1 cellular context compared by ENCODE assay signal in the genomic region with DNA sequence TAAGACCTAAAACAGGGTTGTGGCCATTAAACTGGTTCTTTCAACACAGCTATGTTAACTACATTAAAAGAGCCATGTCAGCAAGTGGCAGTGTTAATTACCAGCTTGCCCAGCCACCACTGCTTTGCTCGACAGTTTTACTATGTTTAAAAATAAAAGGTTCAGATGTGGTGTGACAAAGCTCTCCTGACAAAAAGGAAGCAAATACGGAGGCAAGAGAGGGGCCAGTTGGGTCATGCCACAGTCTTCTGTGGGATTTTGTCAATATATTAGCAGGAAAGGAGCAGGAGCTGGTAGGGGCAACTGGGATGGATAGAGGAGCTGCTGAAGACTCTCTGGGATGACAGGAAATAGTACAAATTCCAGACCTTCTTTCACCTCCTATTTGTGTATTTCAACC.
TF ChIP-seq lines count a peak whose summit lies in the region.

No MANE protein-coding gene starts in this region.

TF ChIP-seq in GM12878, 131 proteins besides CTCF, POLR2A, EP300 and RAD21 (continued from another document):
- TF ChIP-seq, protein P1, sequence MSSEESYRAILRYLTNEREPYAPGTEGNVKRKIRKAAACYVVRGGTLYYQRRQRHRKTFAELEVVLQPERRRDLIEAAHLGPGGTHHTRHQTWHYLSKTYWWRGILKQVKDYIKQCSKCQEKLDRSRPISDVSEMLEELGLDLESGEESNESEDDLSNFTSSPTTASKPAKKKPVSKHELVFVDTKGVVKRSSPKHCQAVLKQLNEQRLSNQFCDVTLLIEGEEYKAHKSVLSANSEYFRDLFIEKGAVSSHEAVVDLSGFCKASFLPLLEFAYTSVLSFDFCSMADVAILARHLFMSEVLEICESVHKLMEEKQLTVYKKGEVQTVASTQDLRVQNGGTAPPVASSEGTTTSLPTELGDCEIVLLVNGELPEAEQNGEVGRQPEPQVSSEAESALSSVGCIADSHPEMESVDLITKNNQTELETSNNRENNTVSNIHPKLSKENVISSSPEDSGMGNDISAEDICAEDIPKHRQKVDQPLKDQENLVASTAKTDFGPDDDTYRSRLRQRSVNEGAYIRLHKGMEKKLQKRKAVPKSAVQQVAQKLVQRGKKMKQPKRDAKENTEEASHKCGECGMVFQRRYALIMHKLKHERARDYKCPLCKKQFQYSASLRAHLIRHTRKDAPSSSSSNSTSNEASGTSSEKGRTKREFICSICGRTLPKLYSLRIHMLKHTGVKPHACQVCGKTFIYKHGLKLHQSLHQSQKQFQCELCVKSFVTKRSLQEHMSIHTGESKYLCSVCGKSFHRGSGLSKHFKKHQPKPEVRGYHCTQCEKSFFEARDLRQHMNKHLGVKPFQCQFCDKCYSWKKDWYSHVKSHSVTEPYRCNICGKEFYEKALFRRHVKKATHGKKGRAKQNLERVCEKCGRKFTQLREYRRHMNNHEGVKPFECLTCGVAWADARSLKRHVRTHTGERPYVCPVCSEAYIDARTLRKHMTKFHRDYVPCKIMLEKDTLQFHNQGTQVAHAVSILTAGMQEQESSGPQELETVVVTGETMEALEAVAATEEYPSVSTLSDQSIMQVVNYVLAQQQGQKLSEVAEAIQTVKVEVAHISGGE (CRISPR knock-in tag; IDR thresholded peaks at IDR 0.05): no peak
- TF ChIP-seq GATAD2B (conservative IDR thresholded peaks at IDR 0.05; ENCODE audit: low read depth): no peak
- TF ChIP-seq RBBP5 (conservative IDR thresholded peaks at IDR 0.05): no peak
- TF ChIP-seq, protein P2, sequence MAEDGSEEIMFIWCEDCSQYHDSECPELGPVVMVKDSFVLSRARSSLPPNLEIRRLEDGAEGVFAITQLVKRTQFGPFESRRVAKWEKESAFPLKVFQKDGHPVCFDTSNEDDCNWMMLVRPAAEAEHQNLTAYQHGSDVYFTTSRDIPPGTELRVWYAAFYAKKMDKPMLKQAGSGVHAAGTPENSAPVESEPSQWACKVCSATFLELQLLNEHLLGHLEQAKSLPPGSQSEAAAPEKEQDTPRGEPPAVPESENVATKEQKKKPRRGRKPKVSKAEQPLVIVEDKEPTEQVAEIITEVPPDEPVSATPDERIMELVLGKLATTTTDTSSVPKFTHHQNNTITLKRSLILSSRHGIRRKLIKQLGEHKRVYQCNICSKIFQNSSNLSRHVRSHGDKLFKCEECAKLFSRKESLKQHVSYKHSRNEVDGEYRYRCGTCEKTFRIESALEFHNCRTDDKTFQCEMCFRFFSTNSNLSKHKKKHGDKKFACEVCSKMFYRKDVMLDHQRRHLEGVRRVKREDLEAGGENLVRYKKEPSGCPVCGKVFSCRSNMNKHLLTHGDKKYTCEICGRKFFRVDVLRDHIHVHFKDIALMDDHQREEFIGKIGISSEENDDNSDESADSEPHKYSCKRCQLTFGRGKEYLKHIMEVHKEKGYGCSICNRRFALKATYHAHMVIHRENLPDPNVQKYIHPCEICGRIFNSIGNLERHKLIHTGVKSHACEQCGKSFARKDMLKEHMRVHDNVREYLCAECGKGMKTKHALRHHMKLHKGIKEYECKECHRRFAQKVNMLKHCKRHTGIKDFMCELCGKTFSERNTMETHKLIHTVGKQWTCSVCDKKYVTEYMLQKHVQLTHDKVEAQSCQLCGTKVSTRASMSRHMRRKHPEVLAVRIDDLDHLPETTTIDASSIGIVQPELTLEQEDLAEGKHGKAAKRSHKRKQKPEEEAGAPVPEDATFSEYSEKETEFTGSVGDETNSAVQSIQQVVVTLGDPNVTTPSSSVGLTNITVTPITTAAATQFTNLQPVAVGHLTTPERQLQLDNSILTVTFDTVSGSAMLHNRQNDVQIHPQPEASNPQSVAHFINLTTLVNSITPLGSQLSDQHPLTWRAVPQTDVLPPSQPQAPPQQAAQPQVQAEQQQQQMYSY (CRISPR knock-in tag; IDR thresholded peaks at IDR 0.05): no peak
- no peak for TF ChIP-seq FOXK2 (IDR thresholded peaks at IDR 0.05)
